ENCODE assay signal across 1 cellular context in genomic region chr1:211081447-211081846, GRCh38. TPM values are rescaled to one million over a fixed set of nuclear protein-coding genes. Genes with fewer than 3 reads are reported as not detected.
"Had no signal": no experiment of that assay in that cellular context is flagged by ENCODE, and none has a peak within 500 bp of the region (broad histone marks: within the 10 kb centered on the region; RNA-seq: fewer than 3 reads in every experiment).

No MANE protein-coding gene starts in this region.

RNA-seq across cellular contexts. Expression of gene KCNH1, which starts 52.5 kb away (rescaled TPM):
- total RNA-seq: GM12878 had no signal
